ENCODE assay signal across 22 cellular contexts in genomic region chr13:97889803-97890202, GRCh38.
DNase-seq lines count a peak whose midpoint lies in the region; ATAC-seq and TF ChIP-seq lines count a peak whose summit lies in the region.
"Had no signal": no experiment of that assay in that cellular context is flagged by ENCODE, and none has a peak within 500 bp of the region (broad histone marks: within the 10 kb centered on the region; RNA-seq: fewer than 3 reads in every experiment).

No MANE protein-coding gene starts in this region.

- no peak overlapping the region for H2AFZ ChIP-seq in parathyroid adenoma

- no peaks in the 10 kb centered on the region for H3K9me3 Mint-ChIP-seq in activated CD4-positive, alpha-beta T cell treated with anti-CD3 and anti-CD28 coated beads, Interleukin-2, amount 10 ng/mL, durations not matched to agents 24 days and 14 days

- H3K36me3 ChIP-seq in parathyroid adenoma (ENCODE audit: control insufficient read depth, insufficient read depth, low read length) (no peaks in the 10 kb centered on the region), gastroesophageal sphincter (no peaks in the 10 kb centered on the region)

- no peaks in the 10 kb centered on the region for H3K79me2 ChIP-seq in parathyroid adenoma

- H3K4me1 ChIP-seq in parathyroid adenoma (peaks cover 4% of the 10 kb centered on the region), gastroesophageal sphincter (peaks cover 0 to 9% (median 0%) of the 10 kb centered on the region in 3 donors)

- WGBS in gastroesophageal sphincter (ENCODE audit: low coverage in 1 of 2), 2 donors = 50% methylated on average over 1 of the region's 1 CpG; no CpG with 5 or more reads in 1 of the 2 donors

- peaks cover 2% of the 10 kb centered on the region for H3K27me3 Mint-ChIP-seq in activated CD4-positive, alpha-beta T cell treated with anti-CD3 and anti-CD28 coated beads, Interleukin-2, amount 10 ng/mL, durations not matched to agents 24 days and 14 days

- H3K4me3 ChIP-seq in parathyroid adenoma (ENCODE audit: low read depth, low read length) (no peak overlapping the region), gastroesophageal sphincter (no peak overlapping the region)
- H3K4me3 ChIP-seq: skin epidermis had no signal

- H3K27ac ChIP-seq in parathyroid adenoma (no peak overlapping the region), gastroesophageal sphincter (no peak overlapping the region)
- H3K27ac ChIP-seq: epithelial cell of prostate, skin epidermis had no signal

- TF ChIP-seq CTCF in parathyroid adenoma (IDR thresholded peaks at IDR 0.05) (no peak), gastroesophageal sphincter (IDR thresholded peaks at IDR 0.05) (no peak)

- intact Hi-C loops in activated CD4-positive, alpha-beta T cell treated with anti-CD3 and anti-CD28 coated beads, Interleukin-2, amount 10 ng/mL, durations not matched to agents 24 days and 14 days (cut with micrococcal nuclease) = no loop called here

- H3K4me2 ChIP-seq in parathyroid adenoma (ENCODE audit: low read length) = peak overlapping the region; percentile 21

- DNase-seq in ELR (ENCODE audit: low read depth) (peak; percentile 14), RPMI7951 (ENCODE audit: low read depth) (peak; percentile 17), fibroblast of gingiva (ENCODE audit: low read depth) (peak; percentile 35), NCI-H2171 treated with DMSO at 0.1 percent for 48 hours (lab: John Stamatoyannopoulos, UW) (no peak), Ammon's horn (ENCODE audit: low spot score) (no peak)
- no peak for DNase-seq in activated CD4-positive, alpha-beta T cell treated with anti-CD3 and anti-CD28 coated beads, Interleukin-2, amount 10 ng/mL, durations not matched to agents 24 days and 14 days
- DNase-seq: activated CD4-positive, alpha-beta T cell treated with anti-CD3 and anti-CD28 coated beads, Interleukin-2, amount 50 U/mL, for 4 hours; activated effector memory CD4-positive, alpha-beta T cell treated with anti-CD3 and anti-CD28 coated beads, Interleukin-2, amount 50 U/mL, for 16 hours; activated naive CD8-positive, alpha-beta T cell treated with anti-CD3 and anti-CD28 coated beads, Interleukin-2, amount 50 U/mL, for 24 hours; CD8-positive, alpha-beta memory T cell; DMS53; H9; NCI-H1417; NCI-H2107; NCI-H524 treated with DMSO at 0.1 percent for 48 hours; nephron progenitor cell; stimulated activated naive CD4-positive, alpha-beta T cell treated with Interleukin-2 at 50 U/mL for 16 hours had no signal

- no peak overlapping the region for H3K27ac Mint-ChIP-seq in activated CD4-positive, alpha-beta T cell treated with anti-CD3 and anti-CD28 coated beads, Interleukin-2, amount 10 ng/mL, durations not matched to agents 24 days and 14 days
- H3K27ac Mint-ChIP-seq: activated naive CD8-positive, alpha-beta T cell treated with anti-CD3 and anti-CD28 coated beads, Interleukin-2, amount 50 U/mL, for 24 hours; CD8-positive, alpha-beta memory T cell; H9; nephron progenitor cell had no signal

- ATAC-seq in gastroesophageal sphincter = no peak
- ATAC-seq: activated naive CD8-positive, alpha-beta T cell treated with anti-CD3 and anti-CD28 coated beads, Interleukin-2, amount 50 U/mL, for 24 hours; left lobe of liver had no signal

- no peaks in the 10 kb centered on the region for H3K4me1 Mint-ChIP-seq in activated CD4-positive, alpha-beta T cell treated with anti-CD3 and anti-CD28 coated beads, Interleukin-2, amount 10 ng/mL, durations not matched to agents 24 days and 14 days
- H3K4me1 Mint-ChIP-seq: activated naive CD8-positive, alpha-beta T cell treated with anti-CD3 and anti-CD28 coated beads, Interleukin-2, amount 50 U/mL, for 24 hours; CD8-positive, alpha-beta memory T cell; H9 had no signal

- H3K9me3 ChIP-seq in parathyroid adenoma (ENCODE audit: control insufficient read depth, low read length) = no peaks in the 10 kb centered on the region
- peaks cover 0 to 7% (median 0%) of the 10 kb centered on the region in 3 donors for H3K9me3 ChIP-seq in gastroesophageal sphincter

- no peak overlapping the region for H3K4me3 Mint-ChIP-seq in activated CD4-positive, alpha-beta T cell treated with anti-CD3 and anti-CD28 coated beads, Interleukin-2, amount 10 ng/mL, durations not matched to agents 24 days and 14 days
- H3K4me3 Mint-ChIP-seq: activated naive CD8-positive, alpha-beta T cell treated with anti-CD3 and anti-CD28 coated beads, Interleukin-2, amount 50 U/mL, for 24 hours; CD8-positive, alpha-beta memory T cell; H9; nephron progenitor cell had no signal

- no peak overlapping the region for H3K9ac ChIP-seq in parathyroid adenoma

- H3K27me3 ChIP-seq in parathyroid adenoma (ENCODE audit: control insufficient read depth, insufficient read depth, low read length) (no peaks in the 10 kb centered on the region), gastroesophageal sphincter (no peaks in the 10 kb centered on the region)

- no peak for TF ChIP-seq POLR2A in gastroesophageal sphincter (IDR thresholded peaks at IDR 0.05)

- H3K36me3 Mint-ChIP-seq in activated CD4-positive, alpha-beta T cell treated with anti-CD3 and anti-CD28 coated beads, Interleukin-2, amount 10 ng/mL, durations not matched to agents 24 days and 14 days (ENCODE audit: low read depth) = no peaks in the 10 kb centered on the region

- TF ChIP-seq EP300 in gastroesophageal sphincter (IDR thresholded peaks at IDR 0.05) = no peak

Comparison
In these comparisons a context has a peak if more than half of its experiments do, and no peak if none do; other contexts are left out.
1. DNase-seq: peak in ELR (single experiment), RPMI7951 (single experiment) and fibroblast of gingiva (single experiment); none in NCI-H2171 treated with DMSO at 0.1 percent for 48 hours (single experiment), activated CD4-positive, alpha-beta T cell treated with anti-CD3 and anti-CD28 coated beads, Interleukin-2, amount 10 ng/mL, durations not matched to agents 24 days and 14 days (single experiment) and Ammon's horn (single experiment).